Comparison of ENCODE assay signal across 18 cellular contexts in genomic region chr2:9410108-9410507, GRCh38. TPM values are rescaled to one million over a fixed set of nuclear protein-coding genes. Genes with fewer than 3 reads are reported as not detected.
A peak's percentile ranks its signal among the peaks of the same experiment; 100 is the strongest.
DNase-seq lines count a peak whose midpoint lies in the region; ATAC-seq and TF ChIP-seq lines count a peak whose summit lies in the region.
"Had no signal": no experiment of that assay in that cellular context is flagged by ENCODE, and none has a peak within 500 bp of the region (broad histone marks: within the 10 kb centered on the region; RNA-seq: fewer than 3 reads in every experiment).

No MANE protein-coding gene starts in this region.

- no peak for TF ChIP-seq CTCF in activated CD8-positive, alpha-beta T cell treated with anti-CD3 and anti-CD28 coated beads for 36 hours (IDR thresholded peaks at IDR 0.05)

- intact Hi-C loops in activated CD8-positive, alpha-beta T cell treated with anti-CD3 and anti-CD28 coated beads for 36 hours (cut with micrococcal nuclease) = no loop called here

- no peaks in the 10 kb centered on the region for H3K4me1 Mint-ChIP-seq in activated CD8-positive, alpha-beta T cell treated with anti-CD3 and anti-CD28 coated beads for 36 hours (ENCODE audit: low read depth)
- peaks cover 13% of the 10 kb centered on the region for H3K4me1 Mint-ChIP-seq in activated CD8-positive, alpha-beta T cell treated with anti-CD3 and anti-CD28 coated beads, Interleukin-2, amount 10 ng/mL, durations not matched to agents 7 days and 5 days (ENCODE audit: low read depth)
- H3K4me1 Mint-ChIP-seq in activated naive CD8-positive, alpha-beta T cell treated with anti-CD3 and anti-CD28 coated beads for 36 hours = peaks cover 6% of the 10 kb centered on the region

- no peak for DNase-seq in activated CD8-positive, alpha-beta T cell treated with anti-CD3 and anti-CD28 coated beads for 36 hours
- no peak for DNase-seq in activated CD8-positive, alpha-beta T cell treated with anti-CD3 and anti-CD28 coated beads, Interleukin-2, amount 10 ng/mL, durations not matched to agents 7 days and 5 days
- DNase-seq in activated naive CD8-positive, alpha-beta T cell treated with anti-CD3 and anti-CD28 coated beads for 36 hours = no peak
- DNase-seq in stimulated activated naive CD8-positive, alpha-beta T cell treated with anti-CD3 and anti-CD28 coated beads, Interleukin-15, Interleukin-2, amounts not matched to agents 100 U/mL and 50 U/mL, for 24 hours = no peak
- DNase-seq in ecto neural progenitor cell (ENCODE audit: low spot score) (no peak), NCI-H82 (lab: John Stamatoyannopoulos, UW) (no peak), AG08395 (ENCODE audit: low spot score) (no peak)
- DNase-seq: 8988T, Caco-2, DMS53, KBM-7, NCI-H146, NCI-H446, NCI-H748 treated with DMSO at 0.1 percent for 48 hours, Right ventricle myocardium superior, SK-N-SH had no signal

- no peak overlapping the region for H3K4me3 Mint-ChIP-seq in activated CD8-positive, alpha-beta T cell treated with anti-CD3 and anti-CD28 coated beads for 36 hours
- H3K4me3 Mint-ChIP-seq in activated CD8-positive, alpha-beta T cell treated with anti-CD3 and anti-CD28 coated beads, Interleukin-2, amount 10 ng/mL, durations not matched to agents 7 days and 5 days = no peak overlapping the region
- no peak overlapping the region for H3K4me3 Mint-ChIP-seq in activated naive CD8-positive, alpha-beta T cell treated with anti-CD3 and anti-CD28 coated beads for 36 hours

- CTCF ChIA-PET in activated CD8-positive, alpha-beta T cell treated with anti-CD3 and anti-CD28 coated beads for 36 hours (lab: Charles Lee) = no interaction called here
- CTCF ChIA-PET in activated CD8-positive, alpha-beta T cell treated with anti-CD3 and anti-CD28 coated beads, Interleukin-2, amount 10 ng/mL, durations not matched to agents 7 days and 5 days (lab: Charles Lee) = no interaction called here

- peaks cover 22% of the 10 kb centered on the region for H3K36me3 Mint-ChIP-seq in activated CD8-positive, alpha-beta T cell treated with anti-CD3 and anti-CD28 coated beads for 36 hours (ENCODE audit: low read depth)
- H3K36me3 Mint-ChIP-seq in activated CD8-positive, alpha-beta T cell treated with anti-CD3 and anti-CD28 coated beads, Interleukin-2, amount 10 ng/mL, durations not matched to agents 7 days and 5 days (ENCODE audit: low read depth) = peaks cover 54% of the 10 kb centered on the region
- peaks cover 20% of the 10 kb centered on the region for H3K36me3 Mint-ChIP-seq in activated naive CD8-positive, alpha-beta T cell treated with anti-CD3 and anti-CD28 coated beads for 36 hours

- H3K27ac Mint-ChIP-seq in activated CD8-positive, alpha-beta T cell treated with anti-CD3 and anti-CD28 coated beads for 36 hours = no peak overlapping the region
- no peak overlapping the region for H3K27ac Mint-ChIP-seq in activated CD8-positive, alpha-beta T cell treated with anti-CD3 and anti-CD28 coated beads, Interleukin-2, amount 10 ng/mL, durations not matched to agents 7 days and 5 days
- peak overlapping the region; percentile 73 for H3K27ac Mint-ChIP-seq in activated naive CD8-positive, alpha-beta T cell treated with anti-CD3 and anti-CD28 coated beads for 36 hours

- no peaks in the 10 kb centered on the region for H3K27me3 Mint-ChIP-seq in activated CD8-positive, alpha-beta T cell treated with anti-CD3 and anti-CD28 coated beads for 36 hours
- H3K27me3 Mint-ChIP-seq in activated CD8-positive, alpha-beta T cell treated with anti-CD3 and anti-CD28 coated beads, Interleukin-2, amount 10 ng/mL, durations not matched to agents 7 days and 5 days (ENCODE audit: low read depth) = no peaks in the 10 kb centered on the region
- H3K27me3 Mint-ChIP-seq in activated naive CD8-positive, alpha-beta T cell treated with anti-CD3 and anti-CD28 coated beads for 36 hours = no peaks in the 10 kb centered on the region

- POLR2A ChIA-PET in activated CD8-positive, alpha-beta T cell treated with anti-CD3 and anti-CD28 coated beads for 36 hours (lab: Charles Lee) = no interaction called here
- POLR2A ChIA-PET in activated CD8-positive, alpha-beta T cell treated with anti-CD3 and anti-CD28 coated beads, Interleukin-2, amount 10 ng/mL, durations not matched to agents 7 days and 5 days (lab: Charles Lee) = no interaction called here

- ATAC-seq in activated CD8-positive, alpha-beta T cell treated with anti-CD3 and anti-CD28 coated beads for 36 hours = peak; percentile 37
- ATAC-seq in activated CD8-positive, alpha-beta T cell treated with anti-CD3 and anti-CD28 coated beads, Interleukin-2, amount 10 ng/mL, durations not matched to agents 7 days and 5 days = no peak
- ATAC-seq in GM21786 (IDR thresholded peaks at IDR 0.05; ENCODE audit: unreplicated experiment) = peak; percentile 93
- ATAC-seq in stimulated activated naive CD8-positive, alpha-beta T cell treated with anti-CD3 and anti-CD28 coated beads, Interleukin-15, Interleukin-2, amounts not matched to agents 100 U/mL and 50 U/mL, for 24 hours = peak; percentile 71
- ATAC-seq: Panc1 had no signal

- H3K9me3 Mint-ChIP-seq in activated CD8-positive, alpha-beta T cell treated with anti-CD3 and anti-CD28 coated beads for 36 hours = no peaks in the 10 kb centered on the region
- no peaks in the 10 kb centered on the region for H3K9me3 Mint-ChIP-seq in activated CD8-positive, alpha-beta T cell treated with anti-CD3 and anti-CD28 coated beads, Interleukin-2, amount 10 ng/mL, durations not matched to agents 7 days and 5 days (ENCODE audit: insufficient read depth)
- no peaks in the 10 kb centered on the region for H3K9me3 Mint-ChIP-seq in activated naive CD8-positive, alpha-beta T cell treated with anti-CD3 and anti-CD28 coated beads for 36 hours

RNA-seq across cellular contexts. Expression of gene ITGB1BP1, which starts 13.2 kb away (rescaled TPM):
- total RNA-seq in activated CD8-positive, alpha-beta T cell treated with anti-CD3 and anti-CD28 coated beads for 36 hours = 100 to 1,000 TPM; 111 to 117 TPM
- total RNA-seq in activated CD8-positive, alpha-beta T cell treated with anti-CD3 and anti-CD28 coated beads, Interleukin-2, amount 10 ng/mL, durations not matched to agents 7 days and 5 days = 100 to 1,000 TPM; 170 to 177 TPM
- total RNA-seq in activated naive CD8-positive, alpha-beta T cell treated with anti-CD3 and anti-CD28 coated beads for 36 hours = 100 to 1,000 TPM; 171 to 180 TPM

RNA-seq across cellular contexts. Expression of gene CPSF3, which starts 13.3 kb away (rescaled TPM):
- 10 to 100 TPM; 72.2 to 73.0 TPM for total RNA-seq in activated CD8-positive, alpha-beta T cell treated with anti-CD3 and anti-CD28 coated beads for 36 hours
- total RNA-seq in activated CD8-positive, alpha-beta T cell treated with anti-CD3 and anti-CD28 coated beads, Interleukin-2, amount 10 ng/mL, durations not matched to agents 7 days and 5 days = 10 to 100 TPM; 54.1 to 55.2 TPM
- total RNA-seq in activated naive CD8-positive, alpha-beta T cell treated with anti-CD3 and anti-CD28 coated beads for 36 hours = 10 to 100 TPM; 83.8 to 85.6 TPM
